Comparison of ENCODE assay signal across 14 cellular contexts in genomic region chr17:83143817-83144231, GRCh38.
"Had no signal": no experiment of that assay in that cellular context is flagged by ENCODE, and none has a peak within 500 bp of the region (broad histone marks: within the 10 kb centered on the region; RNA-seq: fewer than 3 reads in every experiment).

No MANE protein-coding gene starts in this region.

- H3K27me3 ChIP-seq: uterus had no signal

- DNase-seq: activated B cell treated with CpG ODN at 0.5 μM for 24 hours; activated T-cell treated with anti-CD3 and anti-CD28 coated beads for 4 hours; central memory CD4-positive, alpha-beta T cell; endodermal cell; left colon; mammary epithelial cell; stimulated activated CD4-positive, alpha-beta T cell treated with anti-CD3 and anti-CD28 coated beads, Interleukin-4, amount 100 ng/mL, for 1 hour; stimulated activated CD8-positive, alpha-beta memory T cell treated with anti-CD3 and anti-CD28 coated beads, Interleukin-4, amount 100 ng/mL, for 48 hours; uterus had no signal

- H3K4me3 Mint-ChIP-seq: activated B cell treated with CpG ODN at 0.5 μM for 24 hours; activated naive CD4-positive, alpha-beta T cell treated with anti-CD3 and anti-CD28 coated beads, Interleukin-2, amount 50 U/mL, for 24 hours; endodermal cell; nephron; stimulated activated naive CD8-positive, alpha-beta T cell treated with anti-CD3 and anti-CD28 coated beads, Interleukin-15, Interleukin-2, amounts not matched to agents 100 ng/mL and 50 ng/mL, for 24 hours had no signal

- H3K27ac Mint-ChIP-seq: activated B cell treated with CpG ODN at 0.5 μM for 24 hours; activated naive CD4-positive, alpha-beta T cell treated with anti-CD3 and anti-CD28 coated beads, Interleukin-2, amount 50 U/mL, for 24 hours; activated T-helper 2 cell treated with anti-CD3 and anti-CD28 coated beads, Interferon-gamma antibody, Interleukin-2, Interleukin-4, amounts not matched to agents 10 μg/mL and 5 μg/mL and 100 μg/mL, durations not matched to agents 14 hours and 24 hours and 36 hours; endodermal cell; nephron; stimulated activated naive CD8-positive, alpha-beta T cell treated with anti-CD3 and anti-CD28 coated beads, Interleukin-15, Interleukin-2, amounts not matched to agents 100 ng/mL and 50 ng/mL, for 24 hours had no signal

- H3K9me3 Mint-ChIP-seq: activated naive CD4-positive, alpha-beta T cell treated with anti-CD3 and anti-CD28 coated beads, Interleukin-2, amount 50 U/mL, for 24 hours had no signal

- H3K4me3 ChIP-seq: thoracic aorta, uterus had no signal

- H3K36me3 ChIP-seq: thoracic aorta, uterus had no signal

- ATAC-seq: left colon had no signal

- H3K9me3 ChIP-seq: thoracic aorta, uterus had no signal

- H3K4me1 Mint-ChIP-seq: activated B cell treated with CpG ODN at 0.5 μM for 24 hours; activated naive CD4-positive, alpha-beta T cell treated with anti-CD3 and anti-CD28 coated beads, Interleukin-2, amount 50 U/mL, for 24 hours; endodermal cell had no signal
